In genomic region chr1:158996998-158997397, GRCh38 we compare ENCODE assay signal across 14 cellular contexts.
"Had no signal": no experiment of that assay in that cellular context is flagged by ENCODE, and none has a peak within 500 bp of the region (broad histone marks: within the 10 kb centered on the region; RNA-seq: fewer than 3 reads in every experiment).

No MANE protein-coding gene starts in this region.

- H2AFZ ChIP-seq: neural progenitor cell had no signal

- ATAC-seq: foreskin keratinocyte, lower lobe of right lung, pancreas had no signal

- H3K36me3 ChIP-seq: brain microvascular endothelial cell, lower lobe of right lung, neural progenitor cell, pancreas had no signal

- H3K4me3 Mint-ChIP-seq: activated CD4-positive, alpha-beta T cell treated with anti-CD3 and anti-CD28 coated beads, Interleukin-2, amount 10 ng/mL, durations not matched to agents 24 days and 14 days; activated naive CD8-positive, alpha-beta T cell treated with anti-CD3 and anti-CD28 coated beads for 36 hours; mesothelial cell of epicardium; neural progenitor cell had no signal

- H3K9me3 Mint-ChIP-seq: mesothelial cell of epicardium, neural progenitor cell had no signal

- H3K4me3 ChIP-seq: lower lobe of right lung, neural progenitor cell, pancreas had no signal

- H3K36me3 Mint-ChIP-seq: mesothelial cell of epicardium, neural progenitor cell had no signal

- H3K27me3 ChIP-seq: brain microvascular endothelial cell, foreskin keratinocyte, neural progenitor cell had no signal

- DNase-seq: activated B cell treated with CpG ODN at 0.5 μM for 24 hours; activated naive CD8-positive, alpha-beta T cell treated with anti-CD3 and anti-CD28 coated beads for 36 hours; activated T-cell treated with anti-CD3 and anti-CD28 coated beads for 4 hours; brain microvascular endothelial cell; effector CD8-positive, alpha-beta T cell; foreskin keratinocyte; head of caudate nucleus; lower lobe of right lung; pancreas; stimulated activated CD4-positive, alpha-beta T cell treated with anti-CD3 and anti-CD28 coated beads, Interleukin-12 subunit alpha, Interleukin-12 subunit beta, amount 100 ng/mL, for 4 hours; stimulated activated CD4-positive, alpha-beta T cell treated with anti-CD3 and anti-CD28 coated beads, Interleukin-2, amount 100 ng/mL, for 24 hours had no signal

- H3K27ac Mint-ChIP-seq: activated B cell treated with CpG ODN at 0.5 μM for 24 hours; activated CD4-positive, alpha-beta T cell treated with anti-CD3 and anti-CD28 coated beads, Interleukin-2, amount 10 ng/mL, durations not matched to agents 24 days and 14 days; activated naive CD8-positive, alpha-beta T cell treated with anti-CD3 and anti-CD28 coated beads for 36 hours; mesothelial cell of epicardium; neural progenitor cell had no signal

- H3K27me3 Mint-ChIP-seq: activated B cell treated with CpG ODN at 0.5 μM for 24 hours; activated CD4-positive, alpha-beta T cell treated with anti-CD3 and anti-CD28 coated beads, Interleukin-2, amount 10 ng/mL, durations not matched to agents 24 days and 14 days; activated naive CD8-positive, alpha-beta T cell treated with anti-CD3 and anti-CD28 coated beads for 36 hours had no signal

- H3K9me3 ChIP-seq: lower lobe of right lung, pancreas had no signal

- H3K4me2 ChIP-seq: neural progenitor cell had no signal

- H3K27ac ChIP-seq: brain microvascular endothelial cell, foreskin keratinocyte, lower lobe of right lung, neural progenitor cell, pancreas had no signal

- H3K9ac ChIP-seq: neural progenitor cell had no signal
